Comparison of ENCODE assay signal across 1 cellular context in genomic region chr11:73275381-73275750, GRCh38.
TF ChIP-seq lines count a peak whose summit lies in the region.

No MANE protein-coding gene starts in this region.

TF ChIP-seq in GM23338, 12 proteins besides CTCF, POLR2A, EP300 and RAD21 (continued from another document):
- TF ChIP-seq ZNF462 (CRISPR knock-in tag; IDR thresholded peaks at IDR 0.05): no peak
TF ChIP-seq in GM23338: peak in this region for 0.
